ENCODE assay signal across 18 cellular contexts in the genomic region with DNA sequence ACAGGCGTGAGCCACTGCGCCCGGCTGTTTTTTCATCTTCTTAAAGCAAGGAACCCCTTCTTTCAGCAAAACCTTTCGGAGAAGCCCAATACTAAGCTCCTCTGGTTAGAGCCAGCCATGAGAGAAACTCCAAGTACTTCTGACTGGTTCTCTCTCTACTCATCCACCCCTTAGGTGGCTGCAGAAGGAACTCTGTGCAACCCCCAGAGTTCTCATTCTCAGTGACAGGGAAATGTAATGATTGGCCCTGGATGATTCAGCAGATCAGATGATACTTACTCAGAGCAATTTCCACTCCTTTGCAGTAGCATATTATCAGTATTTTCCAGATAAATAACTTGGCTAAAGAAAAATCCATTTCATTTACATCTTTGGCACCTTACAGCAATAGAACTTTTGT. TPM values are rescaled to one million over a fixed set of nuclear protein-coding genes. Genes with fewer than 3 reads are reported as not detected.
DNase-seq lines count a peak whose midpoint lies in the region; ATAC-seq, FAIRE-seq and TF ChIP-seq lines count a peak whose summit lies in the region.
"Had no signal": no experiment of that assay in that cellular context is flagged by ENCODE, and none has a peak within 500 bp of the region (broad histone marks: within the 10 kb centered on the region; RNA-seq: fewer than 3 reads in every experiment).

No MANE protein-coding gene starts in this region.

- H3K4me2 ChIP-seq in OCI-LY3 (ENCODE audit: low read length): peak overlapping the region; percentile 50
- H3K4me2 ChIP-seq in HepG2 (ENCODE audit: low read depth, low read length): no peak overlapping the region

- DNase-seq in COLO829 (ENCODE audit: low spot score) (peak; percentile 59), HepG2 (ENCODE audit: low spot score) (no peak), SW 1271 (lab: John Stamatoyannopoulos, UW) (no peak), nephron progenitor cell (no peak), vagina (ENCODE audit: extremely low spot score in 2 of 2) (no peak)
- DNase-seq: gastrocnemius medialis; islet precursor cell; NCI-H1694 treated with DMSO at 0.1 percent for 48 hours; NCI-H748 treated with DMSO at 0.1 percent for 48 hours; SJCRH30; stimulated activated CD4-positive, alpha-beta T cell treated with anti-CD3 and anti-CD28 coated beads, Interleukin-2, amount 100 ng/mL, for 48 hours; stimulated activated naive CD4-positive, alpha-beta T cell treated with Interleukin-2 at 50 U/mL for 16 hours had no signal

- H3K4me1 ChIP-seq in OCI-LY3 (ENCODE audit: low read length): peaks cover 26% of the 10 kb centered on the region
- peaks cover 45% of the 10 kb centered on the region for H3K4me1 ChIP-seq in HepG2 (ENCODE audit: insufficient read depth, low read length)
- no peaks in the 10 kb centered on the region for H3K4me1 ChIP-seq in vagina
- H3K4me1 ChIP-seq: gastrocnemius medialis had no signal

- H3K9me3 ChIP-seq in OCI-LY3 (ENCODE audit: insufficient read depth, low read length) (no peaks in the 10 kb centered on the region), HepG2 (ENCODE audit: low read length) (no peaks in the 10 kb centered on the region), vagina (no peaks in the 10 kb centered on the region)
- H3K9me3 ChIP-seq: gastrocnemius medialis, SJCRH30 had no signal

- no peak for TF ChIP-seq RAD21 in HepG2 (CRISPR knock-in tag; IDR thresholded peaks at IDR 0.05)

- TF ChIP-seq CTCF in OCI-LY3 (IDR thresholded peaks at IDR 0.05; ENCODE audit: low read depth, low read length): no peak
- TF ChIP-seq CTCF in HepG2 (CRISPR knock-in tag; IDR thresholded peaks at IDR 0.05): no peak
- no peak for TF ChIP-seq CTCF in nephron progenitor cell (IDR thresholded peaks at IDR 0.05)
- TF ChIP-seq CTCF in vagina (IDR thresholded peaks at IDR 0.05): no peak

- H3K9me3 Mint-ChIP-seq in nephron progenitor cell: no peaks in the 10 kb centered on the region

- intact Hi-C loops in HepG2 (cut with micrococcal nuclease; ENCODE audit: unreplicated experiment) (loop anchor here (5.0 kb wide), 1 partner anchor 234 kb away; no protein-coding TSS in a partner anchor), vagina (cut with DNase I) (no loop called here)

- POLR2A ChIA-PET in HepG2 (lab: Yijun Ruan, JAX): no interaction called here

- no peak for FAIRE-seq in HepG2 (lab: Jason Lieb, UNC)

- H3K79me2 ChIP-seq in OCI-LY3 (ENCODE audit: low read length): no peaks in the 10 kb centered on the region
- peaks cover 15% of the 10 kb centered on the region for H3K79me2 ChIP-seq in HepG2 (ENCODE audit: insufficient read depth, low read length)

- H3K4me3 ChIP-seq in OCI-LY3 (ENCODE audit: low read length) (peak overlapping the region; percentile 44), HepG2 (replicated peaks in 1 of 3; ENCODE audit: insufficient read depth in 1 of 3, low read depth in 2 of 3, low read length in 3 of 3) (no peak overlapping the region), vagina (no peak overlapping the region)
- H3K4me3 ChIP-seq: gastrocnemius medialis, SJCRH30 had no signal

- in situ Hi-C loops in HepG2 (cut with HindIII; ENCODE audit: extremely low pct_ligation_motif_present, low pct_unique_long_range_greater_than_20kb): loop anchor here (5.0 to 25.0 kb wide), 3 partner anchors 121 to 441 kb away; partner anchors contain the start of gene SPARCL1

- no peak overlapping the region for H3K9ac ChIP-seq in OCI-LY3 (ENCODE audit: low read length)
- no peak overlapping the region for H3K9ac ChIP-seq in HepG2 (ENCODE audit: insufficient read depth, low read depth, low read length)

- no peak overlapping the region for H3K27ac Mint-ChIP-seq in nephron progenitor cell

- no peaks in the 10 kb centered on the region for H4K20me1 ChIP-seq in OCI-LY3 (ENCODE audit: insufficient read depth, low read length)
- H4K20me1 ChIP-seq in HepG2 (ENCODE audit: insufficient read depth, low read length): no peaks in the 10 kb centered on the region

- no TSS peak for BruUV-seq in HepG2 (replicated peaks; lab: Mats Ljungman, UMichigan)

- 96% methylated on average over 4 of the region's 4 CpGs for WGBS in HepG2 (ENCODE audit: low lambda C conversion rate)

- H3K4me1 Mint-ChIP-seq in nephron progenitor cell: peaks cover 10% of the 10 kb centered on the region

- H3K36me3 Mint-ChIP-seq in nephron progenitor cell (ENCODE audit: low read depth): no peaks in the 10 kb centered on the region

- TF ChIP-seq EP300 in HepG2 (IDR thresholded peaks at IDR 0.05; ENCODE audit: low read depth in 2 of 2, low read length in 2 of 2) (no peak), HepG2 (CRISPR knock-in tag; IDR thresholded peaks at IDR 0.05; ENCODE audit: borderline replicate concordance) (no peak)

- no peak overlapping the region for H3K4me3 Mint-ChIP-seq in nephron progenitor cell

- peaks cover 31% of the 10 kb centered on the region for H3K27me3 ChIP-seq in OCI-LY3 (ENCODE audit: low read depth, low read length)
- H3K27me3 ChIP-seq in HepG2 (ENCODE audit: control insufficient read depth in 1 of 2, insufficient read depth in 2 of 2, low read length in 2 of 2): no peaks in the 10 kb centered on the region
- H3K27me3 ChIP-seq in vagina: no peaks in the 10 kb centered on the region
- H3K27me3 ChIP-seq: gastrocnemius medialis had no signal

- TF ChIP-seq POLR2A in HepG2 (IDR thresholded peaks at IDR 0.05; ENCODE audit: insufficient read depth in 1 of 2, low read depth in 2 of 2, low read length in 2 of 2): no peak
- TF ChIP-seq POLR2A in vagina (IDR thresholded peaks at IDR 0.05): no peak

- CTCF ChIA-PET in HepG2 (lab: Yijun Ruan, JAX; ENCODE audit: low intra/inter-chr PET ratio, low total read pairs): no interaction called here

- H3K27me3 Mint-ChIP-seq in nephron progenitor cell (ENCODE audit: low read depth, poor library complexity): no peaks in the 10 kb centered on the region

- H3K27ac ChIP-seq in OCI-LY3 (ENCODE audit: low read length) (no peak overlapping the region), cingulate gyrus (ENCODE audit: low read depth, low read length) (peak overlapping the region; percentile 39), HepG2 (ENCODE audit: extremely low read length, insufficient read depth, low read length) (no peak overlapping the region), vagina (no peak overlapping the region)
- H3K27ac ChIP-seq: C4-2B, gastrocnemius medialis, SJCRH30, VCaP had no signal

- no peaks in the 10 kb centered on the region for H3K36me3 ChIP-seq in OCI-LY3 (replicated peaks; ENCODE audit: low read depth, low read length)
- peaks cover 3 to 17% of the 10 kb centered on the region in 2 experiments; a peak in 4 of 5 replicates for H3K36me3 ChIP-seq in HepG2 (replicated peaks in 1 of 2; ENCODE audit: control insufficient read depth in 1 of 2, insufficient read depth in 2 of 2, low read length in 2 of 2)
- H3K36me3 ChIP-seq in vagina: no peaks in the 10 kb centered on the region
- H3K36me3 ChIP-seq: gastrocnemius medialis, SJCRH30 had no signal

- ATAC-seq in HepG2 (no peak), GM18867 (IDR thresholded peaks at IDR 0.05; ENCODE audit: unreplicated experiment) (no peak)
- ATAC-seq: gastrocnemius medialis had no signal

- H2AFZ ChIP-seq in OCI-LY3 (ENCODE audit: low read depth, low read length) (no peak overlapping the region), HepG2 (ENCODE audit: low read length) (no peak overlapping the region)

RNA-seq across cellular contexts. Expression of gene SPP1, which starts 3.1 kb away (rescaled TPM):
- total RNA-seq in HepG2 (2016; rRNA removed; fragmentation: Illumina TruSeq; extraction: Trizol): 418 and 788 TPM in 2 replicates
- total RNA-seq in HepG2 (2016; cell fraction: cytosol; rRNA removed; fragmentation: Illumina TruSeq; extraction: Trizol; ENCODE audit: low read depth): 44.1 and 44.9 TPM in 2 replicates
- total RNA-seq in HepG2 (2016; cell fraction: insoluble cytoplasmic fraction; rRNA removed; fragmentation: Illumina TruSeq; extraction: Trizol): 406 and 814 TPM in 2 replicates
- total RNA-seq in HepG2 (2016; cell fraction: membrane; rRNA removed; fragmentation: Illumina TruSeq; extraction: Trizol): 68.4 and 71.3 TPM in 2 replicates
- total RNA-seq in HepG2 (2016; cell fraction: nucleus; rRNA removed; fragmentation: Illumina TruSeq; extraction: Trizol): 642 and 705 TPM in 2 replicates
- polyA plus RNA-seq in HepG2 (2011; rRNA removed): 258 and 682 TPM in 2 replicates
- 285 and 477 TPM in 2 replicates for polyA plus RNA-seq in HepG2 (2011; cell fraction: cytosol; rRNA removed)
- 82.2 and 146 TPM in 2 replicates for polyA plus RNA-seq in HepG2 (2011; cell fraction: nucleus; rRNA removed)
- polyA plus RNA-seq in HepG2 (2012): 66.0 and 113 TPM in 2 replicates
- 58.0 and 61.3 TPM in 2 replicates for polyA plus RNA-seq in HepG2 (2016; cell fraction: cytosol; fragmentation: Illumina TruSeq; extraction: Trizol; ENCODE audit: low read depth)
- 480 and 506 TPM in 2 replicates for polyA plus RNA-seq in HepG2 (2016; cell fraction: insoluble cytoplasmic fraction; fragmentation: Illumina TruSeq; extraction: Trizol; ENCODE audit: low read depth)
- 68.7 and 70.1 TPM in 2 replicates for polyA plus RNA-seq in HepG2 (2016; cell fraction: membrane; fragmentation: Illumina TruSeq; extraction: Trizol; ENCODE audit: low read depth)
- 1,156 and 1,237 TPM in 2 replicates for polyA plus RNA-seq in HepG2 (2016; cell fraction: nucleus; fragmentation: Illumina TruSeq; extraction: Trizol; ENCODE audit: insufficient read depth, low read depth)
- 457 TPM in 1 of 2 replicates, not detected in the other for polyA minus RNA-seq in HepG2 (2011; rRNA and poly(A)+ RNA removed; ENCODE audit: low replicate concordance)
- 146 and 227 TPM in 2 replicates for polyA minus RNA-seq in HepG2 (2011; cell fraction: cytosol; rRNA and poly(A)+ RNA removed)
- polyA minus RNA-seq in HepG2 (2011; cell fraction: nucleus; rRNA and poly(A)+ RNA removed): 50.8 and 72.7 TPM in 2 replicates
- 11.8 TPM for total RNA-seq in vagina
- total RNA-seq: myocyte had no signal

RNA-seq across cellular contexts. Expression of gene PKD2, which starts 28.8 kb away (rescaled TPM):
- total RNA-seq in HepG2 (2016; rRNA removed; fragmentation: Illumina TruSeq; extraction: Trizol): 4.6 and 9.1 TPM in 2 replicates
- 7.4 TPM in 2 replicates for total RNA-seq in HepG2 (2016; cell fraction: cytosol; rRNA removed; fragmentation: Illumina TruSeq; extraction: Trizol; ENCODE audit: low read depth)
- total RNA-seq in HepG2 (2016; cell fraction: insoluble cytoplasmic fraction; rRNA removed; fragmentation: Illumina TruSeq; extraction: Trizol): 5.6 and 10.8 TPM in 2 replicates
- 3.7 and 5.3 TPM in 2 replicates for total RNA-seq in HepG2 (2016; cell fraction: membrane; rRNA removed; fragmentation: Illumina TruSeq; extraction: Trizol)
- total RNA-seq in HepG2 (2016; cell fraction: nucleus; rRNA removed; fragmentation: Illumina TruSeq; extraction: Trizol): 16.9 and 18.7 TPM in 2 replicates
- 5.3 and 5.6 TPM in 2 replicates for polyA plus RNA-seq in HepG2 (2011; rRNA removed)
- 1.5 and 2.1 TPM in 2 replicates for polyA plus RNA-seq in HepG2 (2011; cell fraction: cytosol; rRNA removed)
- 10.9 and 16.0 TPM in 2 replicates for polyA plus RNA-seq in HepG2 (2011; cell fraction: nucleus; rRNA removed)
- polyA plus RNA-seq in HepG2 (2012): 2.9 and 3.0 TPM in 2 replicates
- polyA plus RNA-seq in HepG2 (2016; cell fraction: cytosol; fragmentation: Illumina TruSeq; extraction: Trizol; ENCODE audit: low read depth): 0.50 and 0.62 TPM in 2 replicates
- polyA plus RNA-seq in HepG2 (2016; cell fraction: insoluble cytoplasmic fraction; fragmentation: Illumina TruSeq; extraction: Trizol; ENCODE audit: low read depth): 3.5 and 3.6 TPM in 2 replicates
- polyA plus RNA-seq in HepG2 (2016; cell fraction: membrane; fragmentation: Illumina TruSeq; extraction: Trizol; ENCODE audit: low read depth): 1.1 and 1.4 TPM in 2 replicates
- 28.6 and 32.6 TPM in 2 replicates for polyA plus RNA-seq in HepG2 (2016; cell fraction: nucleus; fragmentation: Illumina TruSeq; extraction: Trizol; ENCODE audit: insufficient read depth, low read depth)
- polyA minus RNA-seq in HepG2 (2011; rRNA and poly(A)+ RNA removed; ENCODE audit: low replicate concordance): 8.0 and 11.0 TPM in 2 replicates
- 2.7 and 4.8 TPM in 2 replicates for polyA minus RNA-seq in HepG2 (2011; cell fraction: cytosol; rRNA and poly(A)+ RNA removed)
- polyA minus RNA-seq in HepG2 (2011; cell fraction: nucleus; rRNA and poly(A)+ RNA removed): 24.5 and 25.1 TPM in 2 replicates
- total RNA-seq in vagina: 33.1 TPM
